In genomic region chr22:43563571-43563970, GRCh38 we compare ENCODE assay signal across 34 cellular contexts.
"Had no signal": no experiment of that assay in that cellular context is flagged by ENCODE, and none has a peak within 500 bp of the region (broad histone marks: within the 10 kb centered on the region; RNA-seq: fewer than 3 reads in every experiment).

No MANE protein-coding gene starts in this region.

- H3K4me1 Mint-ChIP-seq: activated CD4-positive, alpha-beta T cell treated with anti-CD3 and anti-CD28 coated beads, Interleukin-2, amount 10 ng/mL, durations not matched to agents 24 days and 14 days had no signal

- DNase-seq: activated CD4-positive, alpha-beta T cell treated with anti-CD3 and anti-CD28 coated beads, Interleukin-2, amount 10 ng/mL, durations not matched to agents 24 days and 14 days; activated CD4-positive, alpha-beta T cell treated with anti-CD3 and anti-CD28 coated beads, Interleukin-2, amount 50 U/mL, for 4 hours; activated CD8-positive, alpha-beta memory T cell treated with anti-CD3 and anti-CD28 coated beads, Interleukin-2, amount 50 U/mL, for 4 hours; activated CD8-positive, alpha-beta T cell treated with anti-CD3 and anti-CD28 coated beads for 36 hours; activated gamma-delta T cell treated with Interleukin-2 at 50 U/mL for 16 hours; activated naive CD4-positive, alpha-beta T cell treated with anti-CD3 and anti-CD28 coated beads for 36 hours; activated T-cell treated with anti-CD3 and anti-CD28 coated beads for 4 hours; activated T-cell treated with anti-CD3 and anti-CD28 coated beads, Interleukin-2, amount 50 U/mL, for 4 hours; adrenal gland; body of pancreas; MM.1S; MV-4-11; NCI-H1092; NCI-H1436 treated with DMSO at 0.1 percent for 48 hours; NCI-H1694 treated with DMSO at 0.1 percent for 48 hours; NCI-H2029; NCI-H510A; NCI-H526; NCI-H748 treated with DMSO at 0.1 percent for 48 hours; NK-92 treated with Interleukin-12 subunit alpha and Interleukin-12 subunit beta, amount 100 ng/mL, for 24 hours; PC-3; Peyer's patch; RPMI8226; SHP77 treated with DMSO at 0.1 percent for 48 hours; SK-N-SH had no signal

- H3K4me3 Mint-ChIP-seq: activated CD4-positive, alpha-beta T cell treated with anti-CD3 and anti-CD28 coated beads, Interleukin-2, amount 10 ng/mL, durations not matched to agents 24 days and 14 days; activated CD8-positive, alpha-beta T cell treated with anti-CD3 and anti-CD28 coated beads for 36 hours; activated naive CD4-positive, alpha-beta T cell treated with anti-CD3 and anti-CD28 coated beads for 36 hours; activated T-cell treated with anti-CD3 and anti-CD28 coated beads, Interleukin-2, amount 50 U/mL, for 4 hours; activated T-helper 1 cell treated with anti-CD3 and anti-CD28 coated beads, Interleukin-12 subunit alpha, Interleukin-12 subunit beta, Interleukin-2, Interleukin-4 antibody, amounts not matched to agents 30 ng/mL and 10 ng/mL and 1 ng/mL, durations not matched to agents 14 hours and 24 hours and 36 hours; T-helper 1 cell treated with Interleukin-12 subunit alpha and Interleukin-12 subunit beta and Interleukin-4 antibody, amounts not matched to agents 30 μg/mL and 1 μg/mL, for 36 hours; T-helper 2 cell treated with Interferon-gamma antibody and Interleukin-4, amounts not matched to agents 5 μg/mL and 100 μg/mL, for 36 hours had no signal

- H3K36me3 Mint-ChIP-seq: activated naive CD4-positive, alpha-beta T cell treated with anti-CD3 and anti-CD28 coated beads, Interleukin-2, amount 50 U/mL, for 72 hours had no signal

- H3K9ac ChIP-seq: KMS-11, SK-N-SH had no signal

- H3K4me2 ChIP-seq: KMS-11, SK-N-SH had no signal

- H3K27ac ChIP-seq: adrenal gland, body of pancreas, breast epithelium, KMS-11, Peyer's patch, SJSA1 had no signal

- H3K36me3 ChIP-seq: adrenal gland, breast epithelium, Peyer's patch, SJSA1 had no signal

- H3K27me3 ChIP-seq: adrenal gland, body of pancreas, breast epithelium, Peyer's patch had no signal

- H3K27ac Mint-ChIP-seq: activated CD4-positive, alpha-beta T cell treated with anti-CD3 and anti-CD28 coated beads, Interleukin-2, amount 10 ng/mL, durations not matched to agents 24 days and 14 days; activated CD8-positive, alpha-beta T cell treated with anti-CD3 and anti-CD28 coated beads for 36 hours; activated naive CD4-positive, alpha-beta T cell treated with anti-CD3 and anti-CD28 coated beads for 36 hours; activated naive CD4-positive, alpha-beta T cell treated with anti-CD3 and anti-CD28 coated beads, Interleukin-2, amount 50 U/mL, for 72 hours; activated T-helper 1 cell treated with anti-CD3 and anti-CD28 coated beads, Interleukin-12 subunit alpha, Interleukin-12 subunit beta, Interleukin-2, Interleukin-4 antibody, amounts not matched to agents 30 ng/mL and 10 ng/mL and 1 ng/mL, durations not matched to agents 14 hours and 24 hours and 36 hours; T-helper 1 cell treated with Interleukin-12 subunit alpha and Interleukin-12 subunit beta and Interleukin-4 antibody, amounts not matched to agents 30 μg/mL and 1 μg/mL, for 36 hours; T-helper 2 cell treated with Interferon-gamma antibody and Interleukin-4, amounts not matched to agents 5 μg/mL and 100 μg/mL, for 36 hours had no signal

- H3K4me1 ChIP-seq: adrenal gland, body of pancreas, breast epithelium, Peyer's patch, SJSA1 had no signal

- H3K9me3 ChIP-seq: adrenal gland, body of pancreas, breast epithelium, SJSA1, SK-N-SH had no signal

- H3K9me3 Mint-ChIP-seq: activated CD4-positive, alpha-beta T cell treated with anti-CD3 and anti-CD28 coated beads, Interleukin-2, amount 10 ng/mL, durations not matched to agents 24 days and 14 days; activated CD8-positive, alpha-beta T cell treated with anti-CD3 and anti-CD28 coated beads for 36 hours; activated naive CD4-positive, alpha-beta T cell treated with anti-CD3 and anti-CD28 coated beads for 36 hours; activated naive CD4-positive, alpha-beta T cell treated with anti-CD3 and anti-CD28 coated beads, Interleukin-2, amount 50 U/mL, for 72 hours; activated T-cell treated with anti-CD3 and anti-CD28 coated beads, Interleukin-2, amount 50 U/mL, for 4 hours; activated T-helper 1 cell treated with anti-CD3 and anti-CD28 coated beads, Interleukin-12 subunit alpha, Interleukin-12 subunit beta, Interleukin-2, Interleukin-4 antibody, amounts not matched to agents 30 ng/mL and 10 ng/mL and 1 ng/mL, durations not matched to agents 14 hours and 24 hours and 36 hours; T-helper 1 cell treated with Interleukin-12 subunit alpha and Interleukin-12 subunit beta and Interleukin-4 antibody, amounts not matched to agents 30 μg/mL and 1 μg/mL, for 36 hours; T-helper 2 cell treated with Interferon-gamma antibody and Interleukin-4, amounts not matched to agents 5 μg/mL and 100 μg/mL, for 36 hours had no signal

- H3K27me3 Mint-ChIP-seq: activated CD4-positive, alpha-beta T cell treated with anti-CD3 and anti-CD28 coated beads, Interleukin-2, amount 10 ng/mL, durations not matched to agents 24 days and 14 days had no signal

- ATAC-seq: activated CD8-positive, alpha-beta T cell treated with anti-CD3 and anti-CD28 coated beads for 36 hours; activated naive CD4-positive, alpha-beta T cell treated with anti-CD3 and anti-CD28 coated beads, Interleukin-2, amount 50 U/mL, for 72 hours; activated T-cell treated with anti-CD3 and anti-CD28 coated beads, Interleukin-2, amount 50 U/mL, for 4 hours; body of pancreas; PC-3 had no signal

- FAIRE-seq: astrocyte, TTC549 had no signal

- H3K4me3 ChIP-seq: adrenal gland, body of pancreas, breast epithelium, Peyer's patch, SJSA1 had no signal
